8 cellular contexts compared by ENCODE assay signal in genomic region chr7:26667514-26668133, GRCh38.
DNase-seq lines count a peak whose midpoint lies in the region; ATAC-seq and TF ChIP-seq lines count a peak whose summit lies in the region.

No MANE protein-coding gene starts in this region.

- TF ChIP-seq CTCF in endothelial cell (IDR thresholded peaks at IDR 0.05; ENCODE audit: unreplicated experiment) (peak; percentile 75), mesothelial cell of epicardium (IDR thresholded peaks at IDR 0.05; ENCODE audit: unreplicated experiment) (peak; percentile 72)

- no peaks in the 10 kb centered on the region for H3K9me3 Mint-ChIP-seq in activated CD4-positive, alpha-beta memory T cell treated with anti-CD3 and anti-CD28 coated beads for 36 hours
- H3K9me3 Mint-ChIP-seq in endothelial cell (ENCODE audit: unreplicated experiment): no peaks in the 10 kb centered on the region
- H3K9me3 Mint-ChIP-seq in mesothelial cell of epicardium: no peaks in the 10 kb centered on the region

- H3K4me3 Mint-ChIP-seq in activated CD4-positive, alpha-beta memory T cell treated with anti-CD3 and anti-CD28 coated beads for 36 hours: no peak overlapping the region
- no peak overlapping the region for H3K4me3 Mint-ChIP-seq in endothelial cell (ENCODE audit: unreplicated experiment)
- H3K4me3 Mint-ChIP-seq in mesothelial cell of epicardium: no peak overlapping the region

- DNase-seq in GF-D8 (lab: John Stamatoyannopoulos, UW): peak; percentile 95
- peak; percentile 95 for DNase-seq in HT-29 (ENCODE audit: low spot score)
- peak; percentile 95 for DNase-seq in NCI-H774 (lab: John Stamatoyannopoulos, UW)
- peak; percentile 61 for DNase-seq in activated CD4-positive, alpha-beta memory T cell treated with anti-CD3 and anti-CD28 coated beads for 36 hours
- DNase-seq in endothelial cell (ENCODE audit: low spot score): peak; percentile 74
- DNase-seq in mesothelial cell of epicardium (ENCODE audit: low spot score in 2 of 2, unreplicated experiment in 2 of 2): peak; percentile 43 to 68
- DNase-seq in stimulated activated naive CD4-positive, alpha-beta T cell treated with Interleukin-2 at 50 U/mL for 16 hours (lab: John Stamatoyannopoulos, UW): peak; percentile 14

- no peaks in the 10 kb centered on the region for H3K27me3 Mint-ChIP-seq in activated CD4-positive, alpha-beta memory T cell treated with anti-CD3 and anti-CD28 coated beads for 36 hours
- no peaks in the 10 kb centered on the region for H3K27me3 Mint-ChIP-seq in endothelial cell (ENCODE audit: unreplicated experiment)
- H3K27me3 Mint-ChIP-seq in mesothelial cell of epicardium (ENCODE audit: low read depth): no peaks in the 10 kb centered on the region

- POLR2A ChIA-PET in activated CD4-positive, alpha-beta memory T cell treated with anti-CD3 and anti-CD28 coated beads for 36 hours (lab: Charles Lee): no interaction called here

- H3K27ac Mint-ChIP-seq in activated CD4-positive, alpha-beta memory T cell treated with anti-CD3 and anti-CD28 coated beads for 36 hours: no peak overlapping the region
- H3K27ac Mint-ChIP-seq in endothelial cell (ENCODE audit: unreplicated experiment) (no peak overlapping the region), mesothelial cell of epicardium (peak overlapping the region; percentile 82)

- H3K4me1 Mint-ChIP-seq in activated CD4-positive, alpha-beta memory T cell treated with anti-CD3 and anti-CD28 coated beads for 36 hours (ENCODE audit: low read depth): peaks cover 19% of the 10 kb centered on the region
- H3K4me1 Mint-ChIP-seq in endothelial cell (ENCODE audit: unreplicated experiment): peaks cover 6% of the 10 kb centered on the region
- H3K4me1 Mint-ChIP-seq in mesothelial cell of epicardium: peaks cover 65% of the 10 kb centered on the region

- CTCF ChIA-PET in activated CD4-positive, alpha-beta memory T cell treated with anti-CD3 and anti-CD28 coated beads for 36 hours (lab: Charles Lee): interaction anchor here (0.7 to 4.7 kb wide), 17 partner anchors 8 to 775 kb away, joined by 3 to 48 read pairs (median 4); no protein-coding TSS in a partner anchor

- no peaks in the 10 kb centered on the region for H3K36me3 Mint-ChIP-seq in activated CD4-positive, alpha-beta memory T cell treated with anti-CD3 and anti-CD28 coated beads for 36 hours
- H3K36me3 Mint-ChIP-seq in endothelial cell (ENCODE audit: low read depth, unreplicated experiment): no peaks in the 10 kb centered on the region
- no peaks in the 10 kb centered on the region for H3K36me3 Mint-ChIP-seq in mesothelial cell of epicardium

- ATAC-seq in HG02763 (IDR thresholded peaks at IDR 0.05; ENCODE audit: unreplicated experiment): no peak

- intact Hi-C loops in activated CD4-positive, alpha-beta memory T cell treated with anti-CD3 and anti-CD28 coated beads for 36 hours (cut with micrococcal nuclease): loop anchor here (1.0 to 10.0 kb wide), 9 partner anchors 165 to 775 kb away; partner anchors contain the start of genes CBX3, HNRNPA2B1 and SNX10

Comparison
In these comparisons a context has a peak if more than half of its experiments do, and no peak if none do; other contexts are left out.
1. DNase-seq: peak in every context shown above with its lines; median percentile 95 in GF-D8; 95 in HT-29; 95 in NCI-H774; 74 in endothelial cell; 61 in activated CD4-positive, alpha-beta memory T cell treated with anti-CD3 and anti-CD28 coated beads for 36 hours; 56 in mesothelial cell of epicardium; 14 in stimulated activated naive CD4-positive, alpha-beta T cell treated with Interleukin-2 at 50 U/mL for 16 hours.